20 cellular contexts compared by ENCODE assay signal in genomic region chr1:48414264-48414663, GRCh38. TPM values are rescaled to one million over a fixed set of nuclear protein-coding genes. Genes with fewer than 3 reads are reported as not detected.
DNase-seq lines count a peak whose midpoint lies in the region; ATAC-seq and TF ChIP-seq lines count a peak whose summit lies in the region.
"Had no signal": no experiment of that assay in that cellular context is flagged by ENCODE, and none has a peak within 500 bp of the region (broad histone marks: within the 10 kb centered on the region; RNA-seq: fewer than 3 reads in every experiment).

No MANE protein-coding gene starts in this region.

- no peak for ATAC-seq in GM21447 (IDR thresholded peaks at IDR 0.05; ENCODE audit: unreplicated experiment)
- ATAC-seq in left colon, result no peak
- ATAC-seq: A549, Panc1 had no signal

- peak overlapping the region; percentile 57 for H3K27ac Mint-ChIP-seq in mesothelial cell of epicardium

- CTCF ChIA-PET in AG04450 (lab: Charles Lee), result interaction anchor here (2.3 kb wide), 1 partner anchor 84 kb away, joined by 12 read pairs; no protein-coding TSS in a partner anchor

- H3K27ac ChIP-seq in AG04450 (ENCODE audit: low read depth, low read length), result peak overlapping the region; percentile 35
- H3K27ac ChIP-seq: A549, HL-60, SK-N-MC had no signal

- DNase-seq in AG04450 (ENCODE audit: low read depth, low spot score) (no peak), astrocyte of the hippocampus (ENCODE audit: low read depth, low spot score) (peak; percentile 7), fibroblast of the aortic adventitia (ENCODE audit: low read depth) (peak; percentile 30), mesothelial cell of epicardium (ENCODE audit: low spot score in 2 of 2, unreplicated experiment in 2 of 2) (no peak), SW 1271 (lab: John Stamatoyannopoulos, UW) (no peak), HuH-7.5 (ENCODE audit: low spot score) (no peak), left colon (no peak)
- DNase-seq: C1 segment of cervical spinal cord, DMS 273 treated with DMSO at 0.1 percent for 48 hours, GDM1, H9, KG1, NCI-H146, NCI-H2081 treated with DMSO at 0.1 percent for 48 hours, NCI-H524 had no signal

- H3K36me3 Mint-ChIP-seq in mesothelial cell of epicardium, result peaks cover 9% of the 10 kb centered on the region

- H3K9me3 ChIP-seq in AG04450 (ENCODE audit: control insufficient read depth, insufficient read depth, low read length), result no peaks in the 10 kb centered on the region
- H3K9me3 ChIP-seq: A549 had no signal

- intact Hi-C loops in left colon (cut with DNase I, micrococcal nuclease), result no loop called here

- H3K9me3 Mint-ChIP-seq in mesothelial cell of epicardium, result peaks cover 11% of the 10 kb centered on the region

- no peak for TF ChIP-seq CTCF in AG04450 (IDR thresholded peaks at IDR 0.05; ENCODE audit: low read depth, low read length)
- no peak for TF ChIP-seq CTCF in fibroblast of the aortic adventitia (IDR thresholded peaks at IDR 0.05; ENCODE audit: insufficient read depth, low read length)
- TF ChIP-seq CTCF in mesothelial cell of epicardium (IDR thresholded peaks at IDR 0.05; ENCODE audit: unreplicated experiment), result no peak

- no peaks in the 10 kb centered on the region for H3K27me3 Mint-ChIP-seq in mesothelial cell of epicardium (ENCODE audit: low read depth)

- H3K4me1 Mint-ChIP-seq in mesothelial cell of epicardium, result peaks cover 8% of the 10 kb centered on the region
- H3K4me1 Mint-ChIP-seq: H9 had no signal

- POLR2A ChIA-PET in AG04450 (lab: Yijun Ruan, JAX), result no interaction called here

- no peaks in the 10 kb centered on the region for H3K27me3 ChIP-seq in AG04450 (ENCODE audit: control insufficient read depth, insufficient read depth, low read length)

- H3K4me3 ChIP-seq in AG04450 (ENCODE audit: low read depth, low read length), result no peak overlapping the region
- H3K4me3 ChIP-seq in fibroblast of the aortic adventitia (ENCODE audit: low read depth, low read length), result no peak overlapping the region
- H3K4me3 ChIP-seq: A549, SK-N-MC had no signal

- no peak overlapping the region for H3K4me3 Mint-ChIP-seq in mesothelial cell of epicardium
- H3K4me3 Mint-ChIP-seq: H9 had no signal

RNA-seq across cellular contexts. Expression of gene SPATA6, which starts 57.7 kb away (rescaled TPM):
- polyA plus RNA-seq in AG04450 (2011; rRNA removed), result 4.6 and 6.1 TPM in 2 replicates
- polyA minus RNA-seq in AG04450 (2011; rRNA and poly(A)+ RNA removed), result 9.0 and 12.2 TPM in 2 replicates
- total RNA-seq in fibroblast of the aortic adventitia (ENCODE audit: low replicate concordance), result 8.7 and 10.5 TPM in 2 replicates
- 17.7 to 18.1 TPM (median 17.9 TPM) in 3 replicates for total RNA-seq in mesothelial cell of epicardium
- 10 to 100 TPM; 11.2 to 15.0 TPM for total RNA-seq in left colon

Comparison
In these comparisons a context has a peak if more than half of its experiments do, and no peak if none do; other contexts are left out.
1. DNase-seq: peak in astrocyte of the hippocampus (single experiment) and fibroblast of the aortic adventitia (single experiment); none in AG04450 (single experiment), mesothelial cell of epicardium (0 of 2), SW 1271 (0 of 2), HuH-7.5 (single experiment) and left colon (0 of 2).